ENCODE assay signal across 26 cellular contexts in the genomic region with DNA sequence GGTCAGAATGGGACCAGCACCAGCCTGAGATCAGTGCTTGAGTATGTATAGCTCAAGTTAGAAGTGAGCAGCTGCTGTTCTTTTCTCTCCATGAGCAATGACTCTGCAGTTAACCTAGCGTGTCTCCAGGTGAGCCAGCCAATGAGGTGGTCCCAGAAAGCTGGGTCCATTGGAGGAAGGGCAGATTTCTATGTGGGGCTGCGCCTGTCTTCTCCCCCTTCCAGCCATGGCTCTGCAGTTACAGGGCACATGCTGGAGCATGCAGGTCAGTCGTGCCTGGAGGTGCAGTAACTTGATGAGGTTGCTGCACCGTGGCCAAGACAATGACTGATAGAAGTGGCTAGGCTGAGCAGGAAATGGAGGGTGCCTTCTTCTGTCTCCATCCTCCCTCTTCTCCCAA. TPM values are rescaled to one million over a fixed set of nuclear protein-coding genes. Genes with fewer than 3 reads are reported as not detected.
"Had no signal": no experiment of that assay in that cellular context is flagged by ENCODE, and none has a peak within 500 bp of the region (broad histone marks: within the 10 kb centered on the region; RNA-seq: fewer than 3 reads in every experiment).

No MANE protein-coding gene starts in this region.

- H3K4me1 ChIP-seq: left ventricle myocardium inferior, right lobe of liver, testis, transverse colon had no signal

- H3K27ac Mint-ChIP-seq: activated CD4-positive, alpha-beta T cell treated with anti-CD3 and anti-CD28 coated beads, Interleukin-2, amount 10 ng/mL, durations not matched to agents 7 days and 5 days; activated CD8-positive, alpha-beta memory T cell treated with anti-CD3 and anti-CD28 coated beads, Interleukin-2, amount 10 ng/mL, durations not matched to agents 7 days and 5 days; activated CD8-positive, alpha-beta T cell treated with anti-CD3 and anti-CD28 coated beads, Interleukin-2, amount 10 ng/mL, durations not matched to agents 7 days and 5 days; activated naive CD8-positive, alpha-beta T cell; effector memory CD8-positive, alpha-beta T cell; immature natural killer cell; natural killer cell treated with Interleukin-12 subunit alpha and Interleukin-12 subunit beta and Interleukin-15 and Interleukin-18, amount 100 ng/mL, for 72 hours; WTC11 had no signal

- H3K9me3 Mint-ChIP-seq: activated CD4-positive, alpha-beta T cell treated with anti-CD3 and anti-CD28 coated beads, Interleukin-2, amount 10 ng/mL, durations not matched to agents 7 days and 5 days; effector memory CD8-positive, alpha-beta T cell; immature natural killer cell; natural killer cell treated with Interleukin-12 subunit alpha and Interleukin-12 subunit beta and Interleukin-15 and Interleukin-18, amount 100 ng/mL, for 72 hours; WTC11 had no signal

- DNase-seq: activated CD4-positive, alpha-beta T cell treated with anti-CD3 and anti-CD28 coated beads for 1 hour; activated CD4-positive, alpha-beta T cell treated with anti-CD3 and anti-CD28 coated beads, Interleukin-2, amount 10 ng/mL, durations not matched to agents 7 days and 5 days; activated CD8-positive, alpha-beta T cell treated with anti-CD3 and anti-CD28 coated beads, Interleukin-2, amount 10 ng/mL, durations not matched to agents 7 days and 5 days; activated effector memory CD4-positive, alpha-beta T cell treated with Interleukin-2 at 50 U/mL for 16 hours; activated naive CD4-positive, alpha-beta T cell treated with Interleukin-2 at 50 U/mL for 16 hours; anterior cingulate cortex; effector memory CD8-positive, alpha-beta T cell; hypothalamus; immature natural killer cell; left ventricle myocardium inferior; mucosa of descending colon; right lobe of liver; stimulated activated CD4-positive, alpha-beta T cell treated with anti-CD3 and anti-CD28 coated beads, Interleukin-2, amount 100 ng/mL, for 48 hours; stimulated activated naive CD8-positive, alpha-beta T cell treated with anti-CD3 and anti-CD28 coated beads, Interleukin-15, Interleukin-2, amounts not matched to agents 100 U/mL and 50 U/mL, for 24 hours; T-helper 2 cell; testis; transverse colon had no signal

- H3K27me3 ChIP-seq: right lobe of liver, testis, transverse colon had no signal

- H3K4me3 ChIP-seq: left ventricle myocardium inferior, lung, mucosa of descending colon, right lobe of liver, testis, transverse colon had no signal

- H3K4me3 Mint-ChIP-seq: activated CD4-positive, alpha-beta T cell treated with anti-CD3 and anti-CD28 coated beads, Interleukin-2, amount 10 ng/mL, durations not matched to agents 7 days and 5 days; activated CD8-positive, alpha-beta memory T cell treated with anti-CD3 and anti-CD28 coated beads, Interleukin-2, amount 10 ng/mL, durations not matched to agents 7 days and 5 days; activated CD8-positive, alpha-beta T cell treated with anti-CD3 and anti-CD28 coated beads, Interleukin-2, amount 10 ng/mL, durations not matched to agents 7 days and 5 days; activated naive CD8-positive, alpha-beta T cell; effector memory CD8-positive, alpha-beta T cell; immature natural killer cell; natural killer cell treated with Interleukin-12 subunit alpha and Interleukin-12 subunit beta and Interleukin-15 and Interleukin-18, amount 100 ng/mL, for 72 hours; WTC11 had no signal

- H3K9me3 ChIP-seq: left ventricle myocardium inferior, mucosa of descending colon, right lobe of liver, testis, transverse colon had no signal

- H3K27ac ChIP-seq: left ventricle myocardium inferior, right lobe of liver, testis, transverse colon had no signal

- H3K36me3 ChIP-seq: left ventricle myocardium inferior, right lobe of liver, transverse colon had no signal

- ATAC-seq: activated CD8-positive, alpha-beta memory T cell treated with anti-CD3 and anti-CD28 coated beads, Interleukin-2, amount 10 ng/mL, durations not matched to agents 7 days and 5 days; activated CD8-positive, alpha-beta T cell treated with anti-CD3 and anti-CD28 coated beads, Interleukin-2, amount 10 ng/mL, durations not matched to agents 7 days and 5 days; effector memory CD8-positive, alpha-beta T cell; mucosa of descending colon; right lobe of liver; stimulated activated naive CD8-positive, alpha-beta T cell treated with anti-CD3 and anti-CD28 coated beads, Interleukin-15, Interleukin-2, amounts not matched to agents 100 U/mL and 50 U/mL, for 24 hours; WTC11 had no signal

- H3K36me3 Mint-ChIP-seq: activated CD8-positive, alpha-beta memory T cell treated with anti-CD3 and anti-CD28 coated beads, Interleukin-2, amount 10 ng/mL, durations not matched to agents 7 days and 5 days; activated naive CD8-positive, alpha-beta T cell; immature natural killer cell; natural killer cell treated with Interleukin-12 subunit alpha and Interleukin-12 subunit beta and Interleukin-15 and Interleukin-18, amount 100 ng/mL, for 72 hours; WTC11 had no signal

- H3K4me1 Mint-ChIP-seq: activated CD4-positive, alpha-beta T cell treated with anti-CD3 and anti-CD28 coated beads, Interleukin-2, amount 10 ng/mL, durations not matched to agents 7 days and 5 days; activated CD8-positive, alpha-beta memory T cell treated with anti-CD3 and anti-CD28 coated beads, Interleukin-2, amount 10 ng/mL, durations not matched to agents 7 days and 5 days; immature natural killer cell had no signal

RNA-seq across cellular contexts. Expression of a gene that starts 29.6 kb away (rescaled TPM):
- total RNA-seq: activated CD4-positive, alpha-beta T cell treated with anti-CD3 and anti-CD28 coated beads, Interleukin-2, amount 10 ng/mL, durations not matched to agents 7 days and 5 days; activated CD8-positive, alpha-beta memory T cell treated with anti-CD3 and anti-CD28 coated beads, Interleukin-2, amount 10 ng/mL, durations not matched to agents 7 days and 5 days; activated CD8-positive, alpha-beta T cell treated with anti-CD3 and anti-CD28 coated beads, Interleukin-2, amount 10 ng/mL, durations not matched to agents 7 days and 5 days; fibroblast of villous mesenchyme; myocyte; natural killer cell treated with Interleukin-12 subunit alpha and Interleukin-12 subunit beta and Interleukin-15 and Interleukin-18, amount 100 ng/mL, for 72 hours; osteoblast had no signal
- polyA plus RNA-seq: fibroblast of lung, immature natural killer cell had no signal
